In genomic region chr1:46413596-46413985, GRCh38 we compare ENCODE assay signal across 7 cellular contexts. TPM values are rescaled to one million over a fixed set of nuclear protein-coding genes. Genes with fewer than 3 reads are reported as not detected.
DNase-seq lines count a peak whose midpoint lies in the region; ATAC-seq, FAIRE-seq and TF ChIP-seq lines count a peak whose summit lies in the region.

No MANE protein-coding gene starts in this region.

- peak; percentile 9 to 33 (median 29) for TF ChIP-seq CTCF in keratinocyte (optimal IDR thresholded peaks at IDR 0.05 in 1 of 3, IDR thresholded peaks at IDR 0.05 in 1 of 3, conservative IDR thresholded peaks at IDR 0.05 in 1 of 3; ENCODE audit: extremely low read depth in 1 of 3, insufficient read depth in 2 of 3, low read length in 3 of 3)

- H3K9ac ChIP-seq in keratinocyte (ENCODE audit: control insufficient read depth, extremely low read depth, insufficient read depth, low read length): no peak overlapping the region

- no peaks in the 10 kb centered on the region for H3K79me2 ChIP-seq in keratinocyte (ENCODE audit: control insufficient read depth, insufficient read depth, low read length)

- no peak overlapping the region for H3K4me2 ChIP-seq in keratinocyte (ENCODE audit: control insufficient read depth, extremely low read depth, insufficient read depth, low read depth, low read length)

- no peaks in the 10 kb centered on the region for H3K9me3 Mint-ChIP-seq in activated CD4-positive, alpha-beta memory T cell treated with anti-CD3 and anti-CD28 coated beads for 36 hours

- no peaks in the 10 kb centered on the region for H3K9me1 ChIP-seq in keratinocyte (ENCODE audit: control insufficient read depth, extremely low read depth, insufficient read depth, low read length)

- H3K9me3 ChIP-seq in keratinocyte (ENCODE audit: control insufficient read depth, low read depth, low read length) (no peaks in the 10 kb centered on the region), aorta (ENCODE audit: control insufficient read depth, low read length) (no peaks in the 10 kb centered on the region)

- H3K4me1 ChIP-seq in keratinocyte (ENCODE audit: control insufficient read depth, extremely low read depth, insufficient read depth, low read length) (no peaks in the 10 kb centered on the region), aorta (ENCODE audit: control insufficient read depth in 1 of 2, insufficient read depth in 2 of 2, low read length in 2 of 2) (no peaks in the 10 kb centered on the region)

- H3K4me3 ChIP-seq in keratinocyte (ENCODE audit: control insufficient read depth in 2 of 3, extremely low read depth in 1 of 3, insufficient read depth in 2 of 3, low read depth in 1 of 3, low read length in 3 of 3) (no peak overlapping the region), aorta (ENCODE audit: low read length in 2 of 2) (no peak overlapping the region)

- CTCF ChIA-PET in activated CD4-positive, alpha-beta memory T cell treated with anti-CD3 and anti-CD28 coated beads for 36 hours (lab: Charles Lee): interaction anchor here (0.6 to 1.8 kb wide), 6 partner anchors 10 to 116 kb away, joined by 3 to 5 read pairs (median 3); no protein-coding TSS in a partner anchor

- H3K27ac ChIP-seq in keratinocyte (ENCODE audit: control insufficient read depth, insufficient read depth, low read length) (no peak overlapping the region), aorta (ENCODE audit: low read depth in 1 of 2, low read length in 2 of 2) (no peak overlapping the region)

- H3K36me3 Mint-ChIP-seq in activated CD4-positive, alpha-beta memory T cell treated with anti-CD3 and anti-CD28 coated beads for 36 hours: no peaks in the 10 kb centered on the region

- no peak overlapping the region for H3K4me3 Mint-ChIP-seq in activated CD4-positive, alpha-beta memory T cell treated with anti-CD3 and anti-CD28 coated beads for 36 hours

- peak; percentile 51 for DNase-seq in GM12892 (ENCODE audit: insufficient read length)
- DNase-seq in activated CD4-positive, alpha-beta memory T cell treated with anti-CD3 and anti-CD28 coated beads for 36 hours: peak; percentile 67
- no peak for DNase-seq in keratinocyte (ENCODE audit: low read depth, low spot score)
- no peak for DNase-seq in COLO668 (lab: John Stamatoyannopoulos, UW; ENCODE audit: unreplicated experiment)
- no peak for DNase-seq in SKM-1 treated with dmso at 0.1 percent for 144 hours (lab: John Stamatoyannopoulos, UW; ENCODE audit: unreplicated experiment)
- no peak for DNase-seq in aorta

- TF ChIP-seq POLR2A in GM12892 (IDR thresholded peaks at IDR 0.05; ENCODE audit: low read depth, low read length): no peak

- no peaks in the 10 kb centered on the region for H3K27me3 Mint-ChIP-seq in activated CD4-positive, alpha-beta memory T cell treated with anti-CD3 and anti-CD28 coated beads for 36 hours

- POLR2A ChIA-PET in activated CD4-positive, alpha-beta memory T cell treated with anti-CD3 and anti-CD28 coated beads for 36 hours (lab: Charles Lee): interaction anchor here (1.2 kb wide), 1 partner anchor 9 kb away, joined by 3 read pairs; no protein-coding TSS in a partner anchor

- H3K4me1 Mint-ChIP-seq in activated CD4-positive, alpha-beta memory T cell treated with anti-CD3 and anti-CD28 coated beads for 36 hours (ENCODE audit: low read depth): no peaks in the 10 kb centered on the region

- H3K36me3 ChIP-seq in keratinocyte (ENCODE audit: control insufficient read depth in 2 of 2, extremely low read depth in 1 of 2, insufficient read depth in 2 of 2, low read length in 2 of 2) (peaks cover 0 to 1% of the 10 kb centered on the region in 2 experiments), aorta (ENCODE audit: control insufficient read depth in 1 of 2, insufficient read depth in 2 of 2, low read length in 1 of 2) (no peaks in the 10 kb centered on the region)

- intact Hi-C loops in activated CD4-positive, alpha-beta memory T cell treated with anti-CD3 and anti-CD28 coated beads for 36 hours (cut with micrococcal nuclease): no loop called here
- intact Hi-C loops in aorta (cut with DNase I): no loop called here

- no peak overlapping the region for H3K27ac Mint-ChIP-seq in activated CD4-positive, alpha-beta memory T cell treated with anti-CD3 and anti-CD28 coated beads for 36 hours

- H2AFZ ChIP-seq in keratinocyte (ENCODE audit: control insufficient read depth, low read length): no peak overlapping the region

- no peaks in the 10 kb centered on the region for H3K27me3 ChIP-seq in keratinocyte (ENCODE audit: control insufficient read depth, extremely low read depth, insufficient read depth, low read length)
- no peaks in the 10 kb centered on the region for H3K27me3 ChIP-seq in aorta (ENCODE audit: control insufficient read depth in 1 of 2, insufficient read depth in 2 of 2, low read length in 1 of 2)

- peak; percentile 67 for ATAC-seq in HG03280 (IDR thresholded peaks at IDR 0.05; ENCODE audit: unreplicated experiment)
- ATAC-seq in aorta (ENCODE audit: low FRiP score): no peak

- FAIRE-seq in GM12892 (lab: Jason Lieb, UNC): no peak
- FAIRE-seq in keratinocyte (lab: Jason Lieb, UNC): no peak

- 79 to 81% methylated on average over 7 of the region's 7 CpGs for WGBS in aorta, 2 donors

- no peaks in the 10 kb centered on the region for H4K20me1 ChIP-seq in keratinocyte (ENCODE audit: control insufficient read depth, extremely low read depth, insufficient read depth, low read length)

- dilution Hi-C loops in keratinocyte (cut with MboI; ENCODE audit: extremely low pct_ligation_motif_present, low sequenced_read_pairs): no loop called here

RNA-seq across cellular contexts. Expression of gene FAAH, which starts 19.5 kb away (rescaled TPM):
- polyA plus RNA-seq in GM12892 (2012; ENCODE audit: missing spikeins): 1.6 TPM
- total RNA-seq in activated CD4-positive, alpha-beta memory T cell treated with anti-CD3 and anti-CD28 coated beads for 36 hours: 1 to 10 TPM; 4.4 to 5.3 TPM
- polyA plus RNA-seq in keratinocyte: 5.3 to 8.5 TPM (median 5.4 TPM) in 3 replicates
- 2.9 TPM for polyA plus RNA-seq in keratinocyte (2011; ENCODE audit: low read depth)
- polyA plus RNA-seq in keratinocyte (2011; cell fraction: cytosol; rRNA removed): 1.5 and 2.9 TPM in 2 replicates
- polyA plus RNA-seq in keratinocyte (2011; cell fraction: nucleus; rRNA removed): 20.3 and 20.9 TPM in 2 replicates
- polyA plus RNA-seq in keratinocyte (2012; ENCODE audit: low replicate concordance): 4.9 and 6.7 TPM in 2 replicates
- polyA minus RNA-seq in keratinocyte: 3.3 to 10.9 TPM (median 6.1 TPM) in 3 replicates
- 11.1 TPM for polyA minus RNA-seq in keratinocyte (2011; cell fraction: cytosol; rRNA and poly(A)+ RNA removed)
- 9.0 and 9.5 TPM in 2 replicates for polyA minus RNA-seq in keratinocyte (2011; cell fraction: nucleus; rRNA and poly(A)+ RNA removed)
- total RNA-seq in aorta: 1 to 10 TPM; 7.3 to 9.6 TPM
- 10 to 100 TPM in 1 of 2 donors, 1 to 10 TPM in 1; 3.3 to 33.2 TPM for polyA plus RNA-seq in aorta

Comparison
In these comparisons a context has a peak if more than half of its experiments do, and no peak if none do; other contexts are left out.
1. DNase-seq: peak in GM12892 (single experiment) and activated CD4-positive, alpha-beta memory T cell treated with anti-CD3 and anti-CD28 coated beads for 36 hours (single experiment); none in keratinocyte (single experiment), COLO668 (single experiment), SKM-1 treated with dmso at 0.1 percent for 144 hours (single experiment) and aorta (0 of 2).